Comparison of ENCODE assay signal across 28 cellular contexts in genomic region chr11:65129649-65130441, GRCh38. TPM values are rescaled to one million over a fixed set of nuclear protein-coding genes. Genes with fewer than 3 reads are reported as not detected.
DNase-seq lines count a peak whose midpoint lies in the region; ATAC-seq and TF ChIP-seq lines count a peak whose summit lies in the region.
"Had no signal": no experiment of that assay in that cellular context is flagged by ENCODE, and none has a peak within 500 bp of the region (broad histone marks: within the 10 kb centered on the region; RNA-seq: fewer than 3 reads in every experiment).

No MANE protein-coding gene starts in this region.

- peak overlapping the region; percentile 71 for H3K4me3 Mint-ChIP-seq in neural crest cell
- H3K4me3 Mint-ChIP-seq: mesothelial cell of epicardium, nephron progenitor cell had no signal

- peak overlapping the region; percentile 78 for H3K27ac ChIP-seq in BLaER1
- H3K27ac ChIP-seq in SU-DHL-6 (ENCODE audit: low read depth, low read length), result peak overlapping the region; percentile 100
- H3K27ac ChIP-seq: esophagus squamous epithelium, psoas muscle, vagina had no signal

- H2AFZ ChIP-seq in SU-DHL-6 (ENCODE audit: low read depth, low read length, severe bottlenecking), result no peak overlapping the region

- H3K27me3 ChIP-seq in BLaER1 (no peaks in the 10 kb centered on the region), H7 (ENCODE audit: control insufficient read depth, insufficient read depth, low read length) (no peaks in the 10 kb centered on the region), SU-DHL-6 (ENCODE audit: low read length) (no peaks in the 10 kb centered on the region)
- H3K27me3 ChIP-seq: esophagus squamous epithelium, MG63, vagina had no signal

- ATAC-seq in GM18498 (IDR thresholded peaks at IDR 0.05; ENCODE audit: unreplicated experiment), result no peak
- ATAC-seq: psoas muscle had no signal

- DNase-seq in H7, result peak; percentile 72
- no peak for DNase-seq in neural crest cell (ENCODE audit: low read depth, low spot score)
- DNase-seq in NCI-H1048 (lab: John Stamatoyannopoulos, UW), result no peak
- DNase-seq in NCI-H128 (lab: John Stamatoyannopoulos, UW; ENCODE audit: unreplicated experiment), result no peak
- no peak for DNase-seq in stimulated activated CD4-positive, alpha-beta T cell treated with anti-CD3 and anti-CD28 coated beads, Interleukin-2, amount 100 ng/mL, for 48 hours
- DNase-seq: ACHN; activated CD4-positive, alpha-beta T cell treated with anti-CD3 and anti-CD28 coated beads for 1 hour; activated naive CD4-positive, alpha-beta T cell; anterior cingulate cortex; caudate nucleus; CD4-positive, CD25-positive, alpha-beta regulatory T cell; DMS79; effector memory CD4-positive, alpha-beta T cell; esophagus squamous epithelium; MG63; NCI-H1694; NCI-H2227 treated with DMSO at 0.1 percent for 48 hours; NCI-H82; nephron progenitor cell; psoas muscle; SK-N-SH; T-helper 9 cell had no signal

- H3K36me3 ChIP-seq in BLaER1 (peaks cover 83% of the 10 kb centered on the region), H7 (replicated peaks; ENCODE audit: control insufficient read depth, insufficient read depth, low read length) (peaks cover 50% of the 10 kb centered on the region), SU-DHL-6 (ENCODE audit: low read length) (peaks cover 22% of the 10 kb centered on the region; the same call in 1 of the 2 replicates)

- H3K9me2 ChIP-seq in SU-DHL-6 (replicated peaks; ENCODE audit: insufficient read depth, low read length), result no peaks in the 10 kb centered on the region
- H3K9me2 ChIP-seq: SK-N-SH had no signal

- H3K9ac ChIP-seq in BLaER1 (peak overlapping the region; percentile 70), SU-DHL-6 (ENCODE audit: low read length) (peak overlapping the region; percentile 97; the same call in 1 of the 2 replicates)
- H3K9ac ChIP-seq: SK-N-SH had no signal

- no peak overlapping the region for H3K27ac Mint-ChIP-seq in neural crest cell (ENCODE audit: unreplicated experiment)
- H3K27ac Mint-ChIP-seq: mesothelial cell of epicardium had no signal

- H3K4me3 ChIP-seq in BLaER1 (peak overlapping the region; percentile 52), H7 (ENCODE audit: insufficient read depth, low read depth, low read length) (no peak overlapping the region), SU-DHL-6 (ENCODE audit: insufficient read depth, low read length, poor library complexity, severe bottlenecking) (no peak overlapping the region)
- H3K4me3 ChIP-seq: esophagus squamous epithelium, MG63, psoas muscle, smooth muscle cell, vagina had no signal

- H3K79me2 ChIP-seq in SU-DHL-6 (ENCODE audit: insufficient read depth, low read length), result peaks cover 27% of the 10 kb centered on the region

- H3K4me1 ChIP-seq in BLaER1, result peaks cover 49% of the 10 kb centered on the region

- peaks cover 4% of the 10 kb centered on the region for H3K36me3 Mint-ChIP-seq in neural crest cell (ENCODE audit: low read depth)

- peaks cover 67% of the 10 kb centered on the region for H3F3A ChIP-seq in SU-DHL-6 (ENCODE audit: insufficient read depth)

- peaks cover 3% of the 10 kb centered on the region for H3K27me3 Mint-ChIP-seq in neural crest cell (ENCODE audit: low read depth)
- H3K27me3 Mint-ChIP-seq: CD4-positive, CD25-positive, alpha-beta regulatory T cell had no signal

- H3K9me3 Mint-ChIP-seq in neural crest cell, result no peaks in the 10 kb centered on the region
- H3K9me3 Mint-ChIP-seq: CD4-positive, CD25-positive, alpha-beta regulatory T cell; mesothelial cell of epicardium; nephron progenitor cell had no signal

- H4K20me1 ChIP-seq in BLaER1, result peaks cover 49% of the 10 kb centered on the region
- H4K20me1 ChIP-seq in SU-DHL-6 (ENCODE audit: low read depth, low read length), result no peaks in the 10 kb centered on the region

- H3K4me2 ChIP-seq in BLaER1, result peak overlapping the region; percentile 99
- H3K4me2 ChIP-seq in SU-DHL-6 (ENCODE audit: low read depth, low read length, poor library complexity, severe bottlenecking), result peak overlapping the region; percentile 99
- H3K4me2 ChIP-seq: SK-N-SH, smooth muscle cell had no signal

- H3K9me3 ChIP-seq in BLaER1, result no peaks in the 10 kb centered on the region
- H3K9me3 ChIP-seq in SU-DHL-6 (ENCODE audit: insufficient read depth, low read length), result no peaks in the 10 kb centered on the region
- H3K9me3 ChIP-seq: esophagus squamous epithelium, MG63, psoas muscle, SK-N-SH, vagina had no signal

- H3K4me1 Mint-ChIP-seq in neural crest cell, result peaks cover 16% of the 10 kb centered on the region

- TF ChIP-seq CTCF in SU-DHL-6 (IDR thresholded peaks at IDR 0.05; ENCODE audit: insufficient read depth, low read length, poor library complexity, severe bottlenecking), result no peak
- no peak for TF ChIP-seq CTCF in neural crest cell (conservative IDR thresholded peaks at IDR 0.05)

RNA-seq across cellular contexts. Expression of gene SYVN1, which starts 4.5 kb away (rescaled TPM):
- total RNA-seq in H7 (2014; rRNA removed; shearing (Covaris generic)), result 11.5 and 21.9 TPM in 2 replicates
- total RNA-seq in neural crest cell, result 35.1 and 36.7 TPM in 2 replicates

RNA-seq across cellular contexts. Expression of gene MRPL49, which starts 7.7 kb away (rescaled TPM):
- total RNA-seq in H7 (2014; rRNA removed; shearing (Covaris generic)), result 89.9 and 93.3 TPM in 2 replicates
- 50.3 and 59.3 TPM in 2 replicates for total RNA-seq in neural crest cell

RNA-seq across cellular contexts. Expression of gene FAU, which starts 7.9 kb away (rescaled TPM):
- total RNA-seq in H7 (2014; rRNA removed; shearing (Covaris generic)), result 779 and 1,014 TPM in 2 replicates
- 697 and 738 TPM in 2 replicates for total RNA-seq in neural crest cell

RNA-seq across cellular contexts. Expression of gene ZNHIT2, which starts 12.3 kb away (rescaled TPM):
- 14.1 and 22.5 TPM in 2 replicates for total RNA-seq in H7 (2014; rRNA removed; shearing (Covaris generic))
- 8.0 and 8.3 TPM in 2 replicates for total RNA-seq in neural crest cell

RNA-seq across cellular contexts. Expression of gene TM7SF2, which starts 18.2 kb away (rescaled TPM):
- total RNA-seq in H7 (2014; rRNA removed; shearing (Covaris generic)), result 31.9 and 45.2 TPM in 2 replicates
- total RNA-seq in neural crest cell, result 102 and 104 TPM in 2 replicates
